In the genomic region with DNA sequence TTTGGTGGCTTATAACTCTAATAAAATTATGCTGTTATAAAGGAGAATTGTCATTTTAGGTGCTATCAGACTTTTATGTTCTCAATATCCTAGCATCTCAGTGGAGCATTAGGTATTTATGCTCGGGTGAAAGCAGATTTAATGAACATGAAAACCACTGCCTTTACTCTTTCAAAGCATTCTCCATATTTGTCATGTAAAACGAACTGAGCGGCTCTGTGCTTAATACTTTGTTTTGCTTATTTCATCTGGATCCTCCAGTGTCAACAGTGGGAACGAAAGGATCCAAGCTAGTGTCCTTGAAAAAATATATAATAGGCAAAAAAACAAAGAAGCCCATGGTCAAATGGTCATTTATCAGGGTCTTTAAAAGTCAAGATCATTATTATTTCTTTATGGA, we compare ENCODE assay signal across 2 cellular contexts.
TF ChIP-seq lines count a peak whose summit lies in the region.

No MANE protein-coding gene starts in this region.

TF ChIP-seq in GM23338, 12 proteins besides CTCF, POLR2A, EP300 and RAD21:
- TF ChIP-seq JUNB (IDR thresholded peaks at IDR 0.05; ENCODE audit: unreplicated experiment) (no peak), EZH2 (IDR thresholded peaks at IDR 0.05; ENCODE audit: low read depth, unreplicated experiment) (no peak), STAT1 (IDR thresholded peaks at IDR 0.05; ENCODE audit: unreplicated experiment) (no peak), NANOG (IDR thresholded peaks at IDR 0.05; ENCODE audit: borderline replicate concordance) (peak; percentile 67; the same call in 1 of the 2 replicates), CREB1 (CRISPR knock-in tag; IDR thresholded peaks at IDR 0.05; ENCODE audit: low read depth) (no peak)
- TF ChIP-seq, protein P1, sequence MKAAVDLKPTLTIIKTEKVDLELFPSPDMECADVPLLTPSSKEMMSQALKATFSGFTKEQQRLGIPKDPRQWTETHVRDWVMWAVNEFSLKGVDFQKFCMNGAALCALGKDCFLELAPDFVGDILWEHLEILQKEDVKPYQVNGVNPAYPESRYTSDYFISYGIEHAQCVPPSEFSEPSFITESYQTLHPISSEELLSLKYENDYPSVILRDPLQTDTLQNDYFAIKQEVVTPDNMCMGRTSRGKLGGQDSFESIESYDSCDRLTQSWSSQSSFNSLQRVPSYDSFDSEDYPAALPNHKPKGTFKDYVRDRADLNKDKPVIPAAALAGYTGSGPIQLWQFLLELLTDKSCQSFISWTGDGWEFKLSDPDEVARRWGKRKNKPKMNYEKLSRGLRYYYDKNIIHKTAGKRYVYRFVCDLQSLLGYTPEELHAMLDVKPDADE (IDR thresholded peaks at IDR 0.05): no peak

TF ChIP-seq in H1, 55 proteins besides CTCF, POLR2A, EP300 and RAD21:
- TF ChIP-seq ZNF274 (IDR thresholded peaks at IDR 0.05; ENCODE audit: borderline replicate concordance, extremely low read depth, low read length) (no peak), SRF (IDR thresholded peaks at IDR 0.05; ENCODE audit: low read depth, low read length) (no peak), POU5F1 (IDR thresholded peaks at IDR 0.05; ENCODE audit: low read depth, low read length) (0 out of 2 replicates have a peak, but pooled peaks have one; percentile 26)
